ENCODE assay signal across 1 cellular context in the genomic region with DNA sequence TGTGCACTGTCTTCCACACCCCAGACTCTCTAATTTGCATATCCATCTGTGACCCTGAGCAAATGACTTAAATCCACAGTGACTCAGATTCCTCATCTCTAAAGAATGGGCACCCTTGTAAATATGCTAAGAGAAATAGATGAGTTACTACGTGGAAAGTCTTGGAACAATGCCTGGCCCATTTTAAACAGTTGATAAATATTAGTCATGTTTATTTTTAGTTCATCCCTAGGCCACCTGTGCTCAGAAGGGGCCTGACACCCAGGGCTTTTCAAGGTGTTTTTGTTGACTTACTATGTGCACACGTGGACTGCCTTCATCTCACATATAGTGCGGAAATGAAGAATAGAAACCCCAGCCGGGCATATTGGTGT.
TF ChIP-seq lines count a peak whose summit lies in the region.

No MANE protein-coding gene starts in this region.

TF ChIP-seq in endothelial cell of umbilical vein, 7 proteins besides CTCF, POLR2A, EP300 and RAD21 (continued from another document):
- TF ChIP-seq, protein P1, sequence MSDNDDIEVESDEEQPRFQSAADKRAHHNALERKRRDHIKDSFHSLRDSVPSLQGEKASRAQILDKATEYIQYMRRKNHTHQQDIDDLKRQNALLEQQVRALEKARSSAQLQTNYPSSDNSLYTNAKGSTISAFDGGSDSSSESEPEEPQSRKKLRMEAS (IDR thresholded peaks at IDR 0.05; ENCODE audit: insufficient read depth, insufficient read length), result no peak
- TF ChIP-seq GATA2 (IDR thresholded peaks at IDR 0.05; ENCODE audit: insufficient read depth, insufficient read length, low read depth, low read length) (no peak), FOS (IDR thresholded peaks at IDR 0.05; ENCODE audit: borderline replicate concordance, insufficient read depth, low read length) (peak; percentile 71)
TF ChIP-seq in endothelial cell of umbilical vein: peak in this region for 3.
